ENCODE assay signal across 9 cellular contexts in the genomic region with DNA sequence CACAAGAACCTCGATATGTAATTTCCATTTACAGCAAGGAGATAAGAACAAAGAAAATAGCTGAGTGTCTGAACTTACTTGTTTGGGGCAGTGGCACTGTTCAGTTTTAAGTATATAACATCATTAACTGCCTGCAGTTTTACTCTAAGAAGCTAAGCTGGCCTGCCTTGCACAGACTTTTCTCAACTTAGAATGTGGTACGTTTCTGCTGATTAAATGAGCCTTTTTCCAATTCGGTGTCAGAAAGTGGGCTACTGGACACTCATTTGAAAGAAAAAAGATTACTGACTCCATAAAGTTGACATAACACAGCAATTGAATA. TPM values are rescaled to one million over a fixed set of nuclear protein-coding genes. Genes with fewer than 3 reads are reported as not detected.
DNase-seq lines count a peak whose midpoint lies in the region; ATAC-seq and TF ChIP-seq lines count a peak whose summit lies in the region.
"Had no signal": no experiment of that assay in that cellular context is flagged by ENCODE, and none has a peak within 500 bp of the region (broad histone marks: within the 10 kb centered on the region; RNA-seq: fewer than 3 reads in every experiment).

No MANE protein-coding gene starts in this region.

- no peaks in the 10 kb centered on the region for H3K27me3 ChIP-seq in gastroesophageal sphincter

- peaks cover 38% of the 10 kb centered on the region for H3K36me3 Mint-ChIP-seq in activated CD8-positive, alpha-beta T cell treated with anti-CD3 and anti-CD28 coated beads for 36 hours (ENCODE audit: low read depth)
- H3K36me3 Mint-ChIP-seq in stimulated activated effector memory CD8-positive, alpha-beta T cell treated with anti-CD3 and anti-CD28 coated beads, Interleukin-12 subunit alpha, Interleukin-12 subunit beta, amount 100 ng/mL, for 72 hours, result peaks cover 32% of the 10 kb centered on the region
- H3K36me3 Mint-ChIP-seq: type B pancreatic cell had no signal

- peak; percentile 41 for DNase-seq in HT-29 (ENCODE audit: low spot score)
- DNase-seq in activated CD8-positive, alpha-beta T cell treated with anti-CD3 and anti-CD28 coated beads for 36 hours, result no peak
- DNase-seq in stimulated activated effector memory CD8-positive, alpha-beta T cell treated with anti-CD3 and anti-CD28 coated beads, Interleukin-12 subunit alpha, Interleukin-12 subunit beta, amount 100 ng/mL, for 72 hours (ENCODE audit: low spot score in 2 of 2), result no peak
- DNase-seq in COR-L47 (lab: John Stamatoyannopoulos, UW), result no peak
- no peak for DNase-seq in GM10248 (ENCODE audit: extremely low spot score)

- no peak for ATAC-seq in activated CD8-positive, alpha-beta T cell treated with anti-CD3 and anti-CD28 coated beads for 36 hours
- ATAC-seq in gastroesophageal sphincter, result no peak
- ATAC-seq in stimulated activated effector memory CD8-positive, alpha-beta T cell treated with anti-CD3 and anti-CD28 coated beads, Interleukin-12 subunit alpha, Interleukin-12 subunit beta, amount 100 ng/mL, for 72 hours, result no peak
- ATAC-seq in HG03342 (IDR thresholded peaks at IDR 0.05; ENCODE audit: unreplicated experiment), result no peak
- ATAC-seq in HG03139 (IDR thresholded peaks at IDR 0.05; ENCODE audit: unreplicated experiment), result no peak

- intact Hi-C loops in activated CD8-positive, alpha-beta T cell treated with anti-CD3 and anti-CD28 coated beads for 36 hours (cut with micrococcal nuclease), result loop anchor here (5.0 kb wide), 1 partner anchor 37 kb away; no protein-coding TSS in a partner anchor

- WGBS in gastroesophageal sphincter (ENCODE audit: low coverage in 1 of 2), 2 donors, result 10 to 11% methylated on average over 3 of the region's 3 CpGs

- TF ChIP-seq POLR2A in gastroesophageal sphincter (IDR thresholded peaks at IDR 0.05), result no peak

- POLR2A ChIA-PET in activated CD8-positive, alpha-beta T cell treated with anti-CD3 and anti-CD28 coated beads for 36 hours (lab: Charles Lee), result interaction anchor here (1.4 kb wide), 1 partner anchor 66 kb away, joined by 3 read pairs; no protein-coding TSS in a partner anchor
- POLR2A ChIA-PET in GM10248 (lab: Yijun Ruan, JAX), result no interaction called here

- H3K4me1 Mint-ChIP-seq in activated CD8-positive, alpha-beta T cell treated with anti-CD3 and anti-CD28 coated beads for 36 hours (ENCODE audit: low read depth), result peaks cover 39% of the 10 kb centered on the region
- peaks cover 62% of the 10 kb centered on the region for H3K4me1 Mint-ChIP-seq in stimulated activated effector memory CD8-positive, alpha-beta T cell treated with anti-CD3 and anti-CD28 coated beads, Interleukin-12 subunit alpha, Interleukin-12 subunit beta, amount 100 ng/mL, for 72 hours

- CTCF ChIA-PET in activated CD8-positive, alpha-beta T cell treated with anti-CD3 and anti-CD28 coated beads for 36 hours (lab: Charles Lee), result interaction anchor here (0.7 to 13.7 kb wide), 3 partner anchors 29 to 113 kb away, joined by 3 to 151 read pairs (median 95); no protein-coding TSS in a partner anchor
- CTCF ChIA-PET in GM10248 (lab: Yijun Ruan, JAX), result interaction anchor here (1.3 to 14.0 kb wide), 4 partner anchors 20 to 158 kb away, joined by 3 to 203 read pairs (median 64); no protein-coding TSS in a partner anchor

- no peaks in the 10 kb centered on the region for H3K9me3 ChIP-seq in gastroesophageal sphincter

- peak overlapping the region in 1 of 2 donors; percentile 40 for H3K4me3 ChIP-seq in gastroesophageal sphincter

- peaks cover 48 to 100% (median 66%) of the 10 kb centered on the region in 3 donors for H3K4me1 ChIP-seq in gastroesophageal sphincter

- TF ChIP-seq EP300 in gastroesophageal sphincter (IDR thresholded peaks at IDR 0.05), result no peak

- H3K9me3 Mint-ChIP-seq in activated CD8-positive, alpha-beta T cell treated with anti-CD3 and anti-CD28 coated beads for 36 hours, result no peaks in the 10 kb centered on the region
- H3K9me3 Mint-ChIP-seq in stimulated activated effector memory CD8-positive, alpha-beta T cell treated with anti-CD3 and anti-CD28 coated beads, Interleukin-12 subunit alpha, Interleukin-12 subunit beta, amount 100 ng/mL, for 72 hours, result no peaks in the 10 kb centered on the region
- H3K9me3 Mint-ChIP-seq: type B pancreatic cell had no signal

- no peaks in the 10 kb centered on the region for H3K27me3 Mint-ChIP-seq in activated CD8-positive, alpha-beta T cell treated with anti-CD3 and anti-CD28 coated beads for 36 hours
- H3K27me3 Mint-ChIP-seq: type B pancreatic cell had no signal

- H3K27ac ChIP-seq in gastroesophageal sphincter, result peak overlapping the region; percentile 86 to 100 (median 100)

- peak overlapping the region; percentile 97 for H3K4me3 Mint-ChIP-seq in activated CD8-positive, alpha-beta T cell treated with anti-CD3 and anti-CD28 coated beads for 36 hours
- no peak overlapping the region for H3K4me3 Mint-ChIP-seq in stimulated activated effector memory CD8-positive, alpha-beta T cell treated with anti-CD3 and anti-CD28 coated beads, Interleukin-12 subunit alpha, Interleukin-12 subunit beta, amount 100 ng/mL, for 72 hours
- H3K4me3 Mint-ChIP-seq: type B pancreatic cell had no signal

- no peaks in the 10 kb centered on the region for H3K36me3 ChIP-seq in gastroesophageal sphincter

- peak overlapping the region; percentile 95 for H3K27ac Mint-ChIP-seq in activated CD8-positive, alpha-beta T cell treated with anti-CD3 and anti-CD28 coated beads for 36 hours
- peak overlapping the region; percentile 99 for H3K27ac Mint-ChIP-seq in stimulated activated effector memory CD8-positive, alpha-beta T cell treated with anti-CD3 and anti-CD28 coated beads, Interleukin-12 subunit alpha, Interleukin-12 subunit beta, amount 100 ng/mL, for 72 hours
- H3K27ac Mint-ChIP-seq: type B pancreatic cell had no signal

- no peak for TF ChIP-seq CTCF in activated CD8-positive, alpha-beta T cell treated with anti-CD3 and anti-CD28 coated beads for 36 hours (IDR thresholded peaks at IDR 0.05)
- TF ChIP-seq CTCF in gastroesophageal sphincter (IDR thresholded peaks at IDR 0.05) (no peak), GM10248 (IDR thresholded peaks at IDR 0.05; ENCODE audit: control extremely low read depth, extremely low read depth, low read depth, missing control alignments) (no peak)

RNA-seq across cellular contexts. Expression of gene ZMYND8, which starts 2.1 kb away (rescaled TPM):
- total RNA-seq in HT-29 (2014; rRNA removed; shearing (Covaris generic)), result 30.9 and 35.6 TPM in 2 replicates
- total RNA-seq in activated CD8-positive, alpha-beta T cell treated with anti-CD3 and anti-CD28 coated beads for 36 hours, result 10 to 100 TPM; 31.9 to 33.4 TPM
- total RNA-seq in gastroesophageal sphincter, result 10 to 100 TPM; 32.2 to 78.9 (median 54.4) TPM
